8 cellular contexts compared by ENCODE assay signal in the genomic region with DNA sequence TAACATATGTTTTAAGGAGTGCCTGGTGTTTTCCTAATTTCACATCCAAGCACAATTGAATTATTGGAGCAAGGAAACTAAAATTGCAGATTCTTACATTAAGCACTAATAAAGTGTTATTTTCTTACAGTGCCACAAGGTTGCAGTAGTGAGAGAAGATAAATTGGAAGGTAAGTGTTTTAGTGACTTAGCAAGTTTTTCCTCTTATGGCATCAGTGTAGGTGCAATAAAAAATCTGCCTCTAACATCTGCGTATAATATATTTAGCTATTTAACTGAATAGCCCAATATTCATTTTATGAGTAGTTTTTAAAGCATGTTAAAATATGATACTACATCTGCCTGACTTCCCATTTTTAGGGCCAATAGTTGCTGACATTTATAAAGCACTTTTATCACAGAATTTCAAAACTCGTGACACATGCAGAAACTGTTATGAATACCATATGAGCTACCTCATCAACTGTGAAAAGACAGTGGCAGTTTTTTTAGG. TPM values are rescaled to one million over a fixed set of nuclear protein-coding genes. Genes with fewer than 3 reads are reported as not detected.
DNase-seq lines count a peak whose midpoint lies in the region; ATAC-seq, FAIRE-seq and TF ChIP-seq lines count a peak whose summit lies in the region.

No MANE protein-coding gene starts in this region.

- CTCF ChIA-PET in H1 (lab: Charles Lee; ENCODE audit: partially characterized antibody): interaction anchor here (0.6 to 1.7 kb wide), 8 partner anchors 8 to 481 kb away, joined by 3 to 5 read pairs (median 4); no protein-coding TSS in a partner anchor

- H3K36me3 ChIP-seq in H1 (ENCODE audit: control insufficient read depth in 2 of 4, insufficient read depth in 4 of 4, low read length in 3 of 4): peaks cover 8 to 38% (median 18%) of the 10 kb centered on the region in 4 experiments

- ATAC-seq in HG03520 (IDR thresholded peaks at IDR 0.05; ENCODE audit: unreplicated experiment): no peak
- ATAC-seq in HG02610 (IDR thresholded peaks at IDR 0.05; ENCODE audit: unreplicated experiment): no peak
- no peak for ATAC-seq in HG03571 (IDR thresholded peaks at IDR 0.05; ENCODE audit: unreplicated experiment)

- H4K91ac ChIP-seq in H1 (replicated peaks; ENCODE audit: insufficient read length, low read length): no peak overlapping the region

- 0 out of 4 replicates have a peak, but pooled peaks cover 0 to 4% of the 10 kb centered on the region in 2 experiments for H3K79me2 ChIP-seq in H1 (ENCODE audit: control insufficient read depth in 1 of 2, insufficient read depth in 2 of 2, low read length in 2 of 2)

- H3K56ac ChIP-seq in H1 (replicated peaks; ENCODE audit: insufficient read length, low read depth, low read length): no peak overlapping the region

- no peak overlapping the region for H2BK20ac ChIP-seq in H1 (ENCODE audit: low read length)

- H3K36me3 Mint-ChIP-seq in nephron (ENCODE audit: low read depth): peaks cover 34% of the 10 kb centered on the region

- no peak for TF ChIP-seq POLR2A in H1 (IDR thresholded peaks at IDR 0.05; ENCODE audit: control extremely low read depth in 1 of 2, low read depth in 2 of 2, low read length in 2 of 2)

- no peak overlapping the region for H3K23ac ChIP-seq in H1 (ENCODE audit: insufficient read length)

- H3K79me1 ChIP-seq in H1 (ENCODE audit: low read depth, low read length): no peaks in the 10 kb centered on the region

- no peak overlapping the region for H2BK15ac ChIP-seq in H1 (ENCODE audit: low read length)

- no peak overlapping the region for H2AK5ac ChIP-seq in H1 (ENCODE audit: low read depth, low read length)

- peak in 2 of 3 experiments; percentile 20 to 37; a peak in 2 of 4 replicates for TF ChIP-seq CTCF in H1 (IDR thresholded peaks at IDR 0.05; ENCODE audit: control extremely low read depth in 1 of 3, insufficient read depth in 1 of 3, low read depth in 1 of 3, low read length in 3 of 3)
- peak; percentile 21 to 57 (median 49) for TF ChIP-seq CTCF in nephron (IDR thresholded peaks at IDR 0.05; ENCODE audit: unreplicated experiment in 3 of 3)

- H3K18ac ChIP-seq in H1 (ENCODE audit: extremely low read depth, low read length): no peak overlapping the region

- no peak overlapping the region for H3K14ac ChIP-seq in H1 (ENCODE audit: insufficient read length)

- H3K4me3 ChIP-seq in H1 (ENCODE audit: extremely low read depth in 1 of 4, insufficient read depth in 2 of 4, low read depth in 3 of 4, low read length in 4 of 4): no peak overlapping the region

- no peak overlapping the region for H3K4me3 Mint-ChIP-seq in nephron

- H3K23me2 ChIP-seq in H1 (ENCODE audit: low read depth, low read length): no peaks in the 10 kb centered on the region

- peak; percentile 20 for DNase-seq in NCI-H226
- no peak for DNase-seq in H1 (ENCODE audit: low read depth in 1 of 2, low spot score in 2 of 2)
- no peak for DNase-seq in stimulated activated CD8-positive, alpha-beta memory T cell treated with anti-CD3 and anti-CD28 coated beads, Interleukin-4, amount 100 ng/mL, for 48 hours

- no peak for TF ChIP-seq EP300 in H1 (IDR thresholded peaks at IDR 0.05; ENCODE audit: borderline replicate concordance in 1 of 2, low read depth in 2 of 2, low read length in 2 of 2)

- H2BK5ac ChIP-seq in H1 (ENCODE audit: low read depth, low read length): no peak overlapping the region

- H3K4me1 ChIP-seq in H1 (replicated peaks in 1 of 4; ENCODE audit: control insufficient read depth in 3 of 4, insufficient read depth in 4 of 4, low read length in 3 of 4): no peaks in the 10 kb centered on the region

- H2BK120ac ChIP-seq in H1 (replicated peaks; ENCODE audit: low read depth, low read length): no peak overlapping the region

- H3K27ac Mint-ChIP-seq in nephron: no peak overlapping the region

- H3K27me3 Mint-ChIP-seq in nephron (ENCODE audit: low read depth): no peaks in the 10 kb centered on the region

- H4K8ac ChIP-seq in H1 (ENCODE audit: extremely low read depth, insufficient read depth, low read length): no peak overlapping the region

- H3K4me2 ChIP-seq in H1 (ENCODE audit: insufficient read depth in 1 of 2, low read depth in 2 of 2, low read length in 2 of 2): no peak overlapping the region

- H3K4ac ChIP-seq in H1 (replicated peaks; ENCODE audit: insufficient read length, low read depth, low read length): no peak overlapping the region

- POLR2A ChIA-PET in H1 (lab: Charles Lee; ENCODE audit: partially characterized antibody): no interaction called here

- no peaks in the 10 kb centered on the region for H3K27me3 ChIP-seq in H1 (replicated peaks in 1 of 4; ENCODE audit: control insufficient read depth in 3 of 4, extremely low read depth in 1 of 4, insufficient read depth in 3 of 4, low read length in 3 of 4)

- no peak overlapping the region for H2BK12ac ChIP-seq in H1 (ENCODE audit: low read depth, low read length)

- 86% methylated on average over 2 of the region's 2 CpGs; no CpG with 5 or more reads in 1 of the 2 experiments for WGBS in H1 (ENCODE audit: extremely low coverage in 1 of 2, insufficient coverage in 1 of 2, insufficient read length in 1 of 2, insufficient replicate concordance in 2 of 2, low coverage in 1 of 2, low lambda C conversion rate in 2 of 2, missing lambda C conversion rate in 1 of 2), 2 experiments

- peak; percentile 86 for FAIRE-seq in G401.6 (lab: Jason Lieb, UNC)
- FAIRE-seq in H1 (lab: Jason Lieb, UNC): no peak

- H3K4me1 Mint-ChIP-seq in nephron: no peaks in the 10 kb centered on the region

- no peak overlapping the region for H3K9ac ChIP-seq in H1 (replicated peaks in 1 of 4; ENCODE audit: extremely low read depth in 1 of 4, low read depth in 3 of 4, low read length in 3 of 4)

- H3K27ac ChIP-seq in H1 (ENCODE audit: low read depth, low read length): no peak overlapping the region

- no peaks in the 10 kb centered on the region for H3K9me3 ChIP-seq in H1 (ENCODE audit: insufficient read depth in 2 of 2, low read depth in 1 of 2, low read length in 1 of 2)

- H4K5ac ChIP-seq in H1 (ENCODE audit: insufficient read length, low read depth, low read length): no peak overlapping the region

- TF ChIP-seq RAD21 in H1 (IDR thresholded peaks at IDR 0.05 in 1 of 2, conservative IDR thresholded peaks at IDR 0.05 in 1 of 2; ENCODE audit: low read depth in 2 of 2, low read length in 2 of 2): peak in 1 of 2 experiments; percentile 19; a peak in 2 of 4 replicates

- H2AFZ ChIP-seq in H1 (ENCODE audit: low read length): no peak overlapping the region

- peaks cover 0 to 1% of the 10 kb centered on the region in 2 experiments for H4K20me1 ChIP-seq in H1 (replicated peaks in 1 of 2; ENCODE audit: control insufficient read depth in 1 of 2, insufficient read depth in 2 of 2, low read length in 2 of 2)

- H3K9me3 Mint-ChIP-seq in nephron: no peaks in the 10 kb centered on the region

TF ChIP-seq in H1, 55 proteins besides CTCF, POLR2A, EP300 and RAD21:
- no peak for TF ChIP-seq JUND (IDR thresholded peaks at IDR 0.05; ENCODE audit: low read length)
- peak; percentile 47; the same call in 1 of the 2 replicates for TF ChIP-seq MAFK (IDR thresholded peaks at IDR 0.05; ENCODE audit: low read depth, low read length)
- peak; percentile 51; the same call in 1 of the 2 replicates for TF ChIP-seq BACH1 (IDR thresholded peaks at IDR 0.05; ENCODE audit: low read length)

RNA-seq across cellular contexts. Expression of a gene that starts 19.0 kb away (rescaled TPM):
- total RNA-seq in H1 (2021; fragmentation: NEBNext Ultra II Directional; extraction: Animal tissue kit (Norgen Biotek cat#: 25700)): 29.3 and 30.5 TPM in 2 replicates
- polyA plus RNA-seq in H1 (2011; rRNA removed): 10.1 and 18.1 TPM in 2 replicates
- 17.7 TPM for polyA plus RNA-seq in H1 (2011; cell fraction: cytosol; rRNA removed)
- polyA plus RNA-seq in H1 (2011; cell fraction: nucleus; rRNA removed): 24.2 TPM
- 18.1 to 23.5 TPM (median 20.9 TPM) in 4 replicates for polyA plus RNA-seq in H1 (2012, experiment 1 of 2)
- 2.9 TPM for polyA plus RNA-seq in H1 (2012, experiment 2 of 2)
- polyA plus RNA-seq in H1 (2013, experiment 1 of 2): 22.9 TPM
- 20.5 TPM for polyA plus RNA-seq in H1 (2013, experiment 2 of 2)
- 51.1 and 81.0 TPM in 2 replicates for polyA minus RNA-seq in H1 (2011; rRNA and poly(A)+ RNA removed)
- 12.4 TPM for polyA minus RNA-seq in H1 (2011; cell fraction: cytosol; rRNA and poly(A)+ RNA removed)
- polyA minus RNA-seq in H1 (2011; cell fraction: nucleus; rRNA and poly(A)+ RNA removed): 35.9 TPM
